8 cellular contexts compared by ENCODE assay signal in genomic region chr18:11310476-11311086, GRCh38.
A peak's percentile ranks its signal among the peaks of the same experiment; 100 is the strongest.
DNase-seq lines count a peak whose midpoint lies in the region; ATAC-seq and TF ChIP-seq lines count a peak whose summit lies in the region.

No MANE protein-coding gene starts in this region.

- H3K27me3 ChIP-seq in SJSA1 (replicated peaks) = no peaks in the 10 kb centered on the region

- peak; percentile 58 for DNase-seq in GM03348 (ENCODE audit: low spot score)
- peak; percentile 61 for DNase-seq in HuH-7 (ENCODE audit: low spot score)
- DNase-seq in SJSA1 (ENCODE audit: low read depth in 1 of 2, low spot score in 2 of 2) = peak; percentile 40 to 64
- DNase-seq in fibroblast of gingiva (ENCODE audit: low read depth) = peak; percentile 43
- peak; percentile 28 for DNase-seq in pons (ENCODE audit: low spot score)

- H3K4me3 ChIP-seq in SJSA1 = no peak overlapping the region

- TF ChIP-seq CTCF in 22Rv1 (IDR thresholded peaks at IDR 0.05) = peak; percentile 92

- H3K9me3 ChIP-seq in SJSA1 (replicated peaks) = no peaks in the 10 kb centered on the region

- peaks cover 8% of the 10 kb centered on the region for H3K4me1 ChIP-seq in SJSA1 (replicated peaks)

- H3K27ac ChIP-seq in 22Rv1 (no peak overlapping the region), SJSA1 (no peak overlapping the region)

- ATAC-seq in GM19324 (IDR thresholded peaks at IDR 0.05; ENCODE audit: low FRiP score, unreplicated experiment) = no peak
- no peak for ATAC-seq in GM18873 (IDR thresholded peaks at IDR 0.05; ENCODE audit: low FRiP score, unreplicated experiment)

- H3K36me3 ChIP-seq in SJSA1 = no peaks in the 10 kb centered on the region
